Comparison of ENCODE assay signal across 8 cellular contexts in genomic region chr12:121812320-121812871, GRCh38. TPM values are rescaled to one million over a fixed set of nuclear protein-coding genes. Genes with fewer than 3 reads are reported as not detected.
DNase-seq lines count a peak whose midpoint lies in the region; TF ChIP-seq lines count a peak whose summit lies in the region.

No MANE protein-coding gene starts in this region.

- H3K36me3 ChIP-seq in MG63 (peaks cover 76% of the 10 kb centered on the region), neural cell (ENCODE audit: insufficient read depth, low read length) (no peaks in the 10 kb centered on the region)

- no peak overlapping the region for H2AFZ ChIP-seq in neural cell (ENCODE audit: low read depth, low read length)

- H3K4me3 Mint-ChIP-seq in activated T-helper 1 cell treated with anti-CD3 and anti-CD28 coated beads, Interleukin-12 subunit alpha, Interleukin-12 subunit beta, Interleukin-2, Interleukin-4 antibody, amounts not matched to agents 30 ng/mL and 10 ng/mL and 1 ng/mL, durations not matched to agents 14 hours and 24 hours and 36 hours, result peak overlapping the region; percentile 85

- DNase-seq in A172 (ENCODE audit: low spot score) (peak; percentile 53), GM10248 (ENCODE audit: extremely low spot score) (peak; percentile 66), MG63 (no peak), foreskin melanocyte (peak; percentile 42), LoVo (ENCODE audit: low spot score) (no peak), OCI-M2 (lab: John Stamatoyannopoulos, UW; ENCODE audit: unreplicated experiment) (no peak)
- DNase-seq in activated T-helper 1 cell treated with anti-CD3 and anti-CD28 coated beads, Interleukin-12 subunit alpha, Interleukin-12 subunit beta, Interleukin-2, Interleukin-4 antibody, amounts not matched to agents 30 ng/mL and 10 ng/mL and 1 ng/mL, durations not matched to agents 14 hours and 24 hours and 36 hours (ENCODE audit: low spot score), result peak; percentile 24

- peaks cover 31% of the 10 kb centered on the region for H4K20me1 ChIP-seq in neural cell (ENCODE audit: insufficient read depth)

- no peaks in the 10 kb centered on the region for H3K27me3 ChIP-seq in MG63
- no peaks in the 10 kb centered on the region for H3K27me3 ChIP-seq in neural cell (ENCODE audit: insufficient read depth, low read depth, low read length)

- no peaks in the 10 kb centered on the region for H3K9me3 ChIP-seq in MG63
- H3K9me3 ChIP-seq in neural cell (ENCODE audit: low read length), result no peaks in the 10 kb centered on the region

- intact Hi-C loops in activated T-helper 1 cell treated with anti-CD3 and anti-CD28 coated beads, Interleukin-12 subunit alpha, Interleukin-12 subunit beta, Interleukin-2, Interleukin-4 antibody, amounts not matched to agents 30 ng/mL and 10 ng/mL and 1 ng/mL, durations not matched to agents 14 hours and 24 hours and 36 hours (cut with micrococcal nuclease), result loop anchor here (1.0 kb wide), 5 partner anchors 13 to 115 kb away; no protein-coding TSS in a partner anchor

- H3K27ac ChIP-seq in neural cell (ENCODE audit: low read length), result no peak overlapping the region

- CTCF ChIA-PET in GM10248 (lab: Yijun Ruan, JAX), result interaction anchor here (0.6 to 12.8 kb wide), 31 partner anchors 9 to 411 kb away, joined by 3 to 565 read pairs (median 5); partner anchors contain the start of genes PSMD9, RHOF, SETD1B and TMEM120B

- TF ChIP-seq RAD21 in neural cell (conservative IDR thresholded peaks at IDR 0.05), result no peak

- no peaks in the 10 kb centered on the region for H3K9me2 ChIP-seq in neural cell (ENCODE audit: insufficient read depth, low read length)

- peaks cover 28% of the 10 kb centered on the region for H3K36me3 Mint-ChIP-seq in activated T-helper 1 cell treated with anti-CD3 and anti-CD28 coated beads, Interleukin-12 subunit alpha, Interleukin-12 subunit beta, Interleukin-2, Interleukin-4 antibody, amounts not matched to agents 30 ng/mL and 10 ng/mL and 1 ng/mL, durations not matched to agents 14 hours and 24 hours and 36 hours (ENCODE audit: low read depth)

- H3K27me3 Mint-ChIP-seq in activated T-helper 1 cell treated with anti-CD3 and anti-CD28 coated beads, Interleukin-12 subunit alpha, Interleukin-12 subunit beta, Interleukin-2, Interleukin-4 antibody, amounts not matched to agents 30 ng/mL and 10 ng/mL and 1 ng/mL, durations not matched to agents 14 hours and 24 hours and 36 hours (ENCODE audit: insufficient read depth), result no peaks in the 10 kb centered on the region

- H3K4me1 Mint-ChIP-seq in activated T-helper 1 cell treated with anti-CD3 and anti-CD28 coated beads, Interleukin-12 subunit alpha, Interleukin-12 subunit beta, Interleukin-2, Interleukin-4 antibody, amounts not matched to agents 30 ng/mL and 10 ng/mL and 1 ng/mL, durations not matched to agents 14 hours and 24 hours and 36 hours (ENCODE audit: low read depth), result peaks cover 32% of the 10 kb centered on the region

- peak overlapping the region; percentile 61 for H3K9ac ChIP-seq in neural cell (ENCODE audit: low read length)

- H3F3A ChIP-seq in neural cell (ENCODE audit: insufficient read depth, low read length, poor library complexity, severe bottlenecking), result no peaks in the 10 kb centered on the region

- POLR2A ChIA-PET in GM10248 (lab: Yijun Ruan, JAX), result interaction anchor here (1.1 to 2.6 kb wide), 3 partner anchors 10 to 17 kb away, joined by 10 to 22 read pairs (median 14); partner anchors contain the start of gene RHOF

- no peak for TF ChIP-seq CTCF in GM10248 (IDR thresholded peaks at IDR 0.05; ENCODE audit: control extremely low read depth, extremely low read depth, low read depth, missing control alignments)
- TF ChIP-seq CTCF in neural cell (IDR thresholded peaks at IDR 0.05; ENCODE audit: poor library complexity, severe bottlenecking), result peak; percentile 64

- TF ChIP-seq EP300 in neural cell (conservative IDR thresholded peaks at IDR 0.05; ENCODE audit: poor library complexity, severe bottlenecking), result no peak

- H3K4me2 ChIP-seq in neural cell (ENCODE audit: low read length), result peak overlapping the region; percentile 65

- peaks cover 70% of the 10 kb centered on the region for H3K79me2 ChIP-seq in neural cell (replicated peaks; ENCODE audit: insufficient read depth, low read length)

- H3K9me3 Mint-ChIP-seq in activated T-helper 1 cell treated with anti-CD3 and anti-CD28 coated beads, Interleukin-12 subunit alpha, Interleukin-12 subunit beta, Interleukin-2, Interleukin-4 antibody, amounts not matched to agents 30 ng/mL and 10 ng/mL and 1 ng/mL, durations not matched to agents 14 hours and 24 hours and 36 hours, result no peaks in the 10 kb centered on the region

- H3K27ac Mint-ChIP-seq in activated T-helper 1 cell treated with anti-CD3 and anti-CD28 coated beads, Interleukin-12 subunit alpha, Interleukin-12 subunit beta, Interleukin-2, Interleukin-4 antibody, amounts not matched to agents 30 ng/mL and 10 ng/mL and 1 ng/mL, durations not matched to agents 14 hours and 24 hours and 36 hours, result no peak overlapping the region

- H3K4me3 ChIP-seq in MG63 (peak overlapping the region; percentile 23), neural cell (ENCODE audit: low read length) (peak overlapping the region; percentile 81)

TF ChIP-seq in neural cell, 6 proteins besides CTCF, POLR2A, EP300 and RAD21:
- TF ChIP-seq SMC3 (conservative IDR thresholded peaks at IDR 0.05; ENCODE audit: poor library complexity), result no peak
- no peak for TF ChIP-seq EZH2 (IDR thresholded peaks at IDR 0.05; ENCODE audit: borderline replicate concordance, insufficient read depth, low read length, poor library complexity, severe bottlenecking)
- TF ChIP-seq POLR2AphosphoS5 (IDR thresholded peaks at IDR 0.05), result no peak
- peak; percentile 27 for TF ChIP-seq MXI1 (conservative IDR thresholded peaks at IDR 0.05; ENCODE audit: poor library complexity, severe bottlenecking)

RNA-seq across cellular contexts. Expression of gene SETD1B, which starts 8.6 kb away (rescaled TPM):
- total RNA-seq in A172 (2014; rRNA removed; shearing (Covaris generic)), result 1.9 and 2.4 TPM in 2 replicates
- 1.0 and 1.1 TPM in 2 replicates for total RNA-seq in MG63 (2014; rRNA removed; shearing (Covaris generic); ENCODE audit: low replicate concordance)
- 32.0 and 33.0 TPM in 2 replicates for total RNA-seq in activated T-helper 1 cell treated with anti-CD3 and anti-CD28 coated beads, Interleukin-12 subunit alpha, Interleukin-12 subunit beta, Interleukin-2, Interleukin-4 antibody, amounts not matched to agents 30 ng/mL and 10 ng/mL and 1 ng/mL, durations not matched to agents 14 hours and 24 hours and 36 hours
- 2.6 and 3.2 TPM in 2 replicates for polyA plus RNA-seq in neural cell
- polyA minus RNA-seq in neural cell, result 5.4 and 8.1 TPM in 2 replicates

RNA-seq across cellular contexts. Expression of gene RHOF, which starts 18.9 kb away (rescaled TPM):
- 1.8 and 2.7 TPM in 2 replicates for total RNA-seq in A172 (2014; rRNA removed; shearing (Covaris generic))
- 0.20 and 6.3 TPM in 2 replicates for total RNA-seq in MG63 (2014; rRNA removed; shearing (Covaris generic); ENCODE audit: low replicate concordance)
- 111 and 112 TPM in 2 replicates for total RNA-seq in activated T-helper 1 cell treated with anti-CD3 and anti-CD28 coated beads, Interleukin-12 subunit alpha, Interleukin-12 subunit beta, Interleukin-2, Interleukin-4 antibody, amounts not matched to agents 30 ng/mL and 10 ng/mL and 1 ng/mL, durations not matched to agents 14 hours and 24 hours and 36 hours
- 9.4 and 14.7 TPM in 2 replicates for polyA plus RNA-seq in neural cell
- polyA minus RNA-seq in neural cell, result 29.0 and 31.6 TPM in 2 replicates

RNA-seq across cellular contexts. Expression of gene HPD, which starts 46.3 kb away (rescaled TPM):
- total RNA-seq in A172 (2014; rRNA removed; shearing (Covaris generic)), result 0.12 and 1.2 TPM in 2 replicates
- 0.56 and 3.1 TPM in 2 replicates for total RNA-seq in MG63 (2014; rRNA removed; shearing (Covaris generic); ENCODE audit: low replicate concordance)
- total RNA-seq in activated T-helper 1 cell treated with anti-CD3 and anti-CD28 coated beads, Interleukin-12 subunit alpha, Interleukin-12 subunit beta, Interleukin-2, Interleukin-4 antibody, amounts not matched to agents 30 ng/mL and 10 ng/mL and 1 ng/mL, durations not matched to agents 14 hours and 24 hours and 36 hours, result not detected in 2 replicates
- not detected in 2 replicates for polyA plus RNA-seq in neural cell
- polyA minus RNA-seq in neural cell, result not detected in 2 replicates

Comparison
In these comparisons a context has a peak if more than half of its experiments do, and no peak if none do; other contexts are left out.
1. DNase-seq: peak in A172 (single experiment), GM10248 (single experiment), activated T-helper 1 cell treated with anti-CD3 and anti-CD28 coated beads, Interleukin-12 subunit alpha, Interleukin-12 subunit beta, Interleukin-2, Interleukin-4 antibody, amounts not matched to agents 30 ng/mL and 10 ng/mL and 1 ng/mL, durations not matched to agents 14 hours and 24 hours and 36 hours (single experiment) and foreskin melanocyte (single experiment); none in MG63 (single experiment), LoVo (single experiment) and OCI-M2 (single experiment).
2. RNA of gene RHOF, which starts 18.9 kb away (total RNA-seq): 111 to 112 TPM in activated T-helper 1 cell treated with anti-CD3 and anti-CD28 coated beads, Interleukin-12 subunit alpha, Interleukin-12 subunit beta, Interleukin-2, Interleukin-4 antibody, amounts not matched to agents 30 ng/mL and 10 ng/mL and 1 ng/mL, durations not matched to agents 14 hours and 24 hours and 36 hours; 0.20 to 6.3 TPM in MG63 and 1.8 to 2.7 TPM in A172; every median in the first group is over 10 times any median in the second.